Comparison of ENCODE assay signal across 21 cellular contexts in genomic region chr17:68863091-68863652, GRCh38.
"Had no signal": no experiment of that assay in that cellular context is flagged by ENCODE, and none has a peak within 500 bp of the region (broad histone marks: within the 10 kb centered on the region; RNA-seq: fewer than 3 reads in every experiment).

No MANE protein-coding gene starts in this region.

- H3K27me3 Mint-ChIP-seq: activated naive CD4-positive, alpha-beta T cell treated with anti-CD3 and anti-CD28 coated beads, Interleukin-2, amount 10 ng/mL, durations not matched to agents 7 days and 5 days had no signal

- H3K9me3 ChIP-seq: neutrophil, testis, upper lobe of right lung had no signal

- H3K27me3 ChIP-seq: ascending aorta, breast epithelium, left lung, neutrophil, stomach, testis, upper lobe of right lung had no signal

- H3K27ac ChIP-seq: ascending aorta, breast epithelium, left lung, neutrophil, stomach, testis, upper lobe of right lung had no signal

- H3K36me3 ChIP-seq: ascending aorta, breast epithelium, left lung, neutrophil, stomach, upper lobe of right lung had no signal

- H3K4me3 ChIP-seq: ascending aorta, breast epithelium, left lung, stomach, testis, upper lobe of right lung had no signal

- H3K4me3 Mint-ChIP-seq: activated naive CD4-positive, alpha-beta T cell treated with anti-CD3 and anti-CD28 coated beads, Interleukin-2, amount 10 ng/mL, durations not matched to agents 7 days and 5 days; naive thymus-derived CD4-positive, alpha-beta T cell had no signal

- ATAC-seq: esophagus mucosa; left lung; naive thymus-derived CD4-positive, alpha-beta T cell; upper lobe of right lung had no signal

- H3K36me3 Mint-ChIP-seq: activated naive CD4-positive, alpha-beta T cell treated with anti-CD3 and anti-CD28 coated beads, Interleukin-2, amount 10 ng/mL, durations not matched to agents 7 days and 5 days; naive thymus-derived CD4-positive, alpha-beta T cell had no signal

- H3K4me1 Mint-ChIP-seq: activated naive CD4-positive, alpha-beta T cell treated with anti-CD3 and anti-CD28 coated beads, Interleukin-2, amount 10 ng/mL, durations not matched to agents 7 days and 5 days; naive thymus-derived CD4-positive, alpha-beta T cell had no signal

- H3K27ac Mint-ChIP-seq: activated naive CD4-positive, alpha-beta T cell treated with anti-CD3 and anti-CD28 coated beads, Interleukin-2, amount 10 ng/mL, durations not matched to agents 7 days and 5 days; activated T-helper 2 cell treated with anti-CD3 and anti-CD28 coated beads, Interferon-gamma antibody, Interleukin-2, Interleukin-4, amounts not matched to agents 10 μg/mL and 5 μg/mL and 100 μg/mL, durations not matched to agents 14 hours and 24 hours and 36 hours; naive thymus-derived CD4-positive, alpha-beta T cell had no signal

- H3K9me3 Mint-ChIP-seq: activated naive CD4-positive, alpha-beta T cell treated with anti-CD3 and anti-CD28 coated beads, Interleukin-2, amount 10 ng/mL, durations not matched to agents 7 days and 5 days; activated T-helper 2 cell treated with anti-CD3 and anti-CD28 coated beads, Interferon-gamma antibody, Interleukin-2, Interleukin-4, amounts not matched to agents 10 μg/mL and 5 μg/mL and 100 μg/mL, durations not matched to agents 14 hours and 24 hours and 36 hours had no signal

- H3K4me1 ChIP-seq: ascending aorta, breast epithelium, left lung, testis had no signal

- DNase-seq: activated CD4-positive, alpha-beta T cell treated with anti-CD3 and anti-CD28 coated beads, Interleukin-2, amount 50 U/mL, for 4 hours; activated CD4-positive, CD25-positive, alpha-beta regulatory T cell treated with anti-CD3 and anti-CD28 coated beads, Interleukin-2, amount 50 U/mL, for 72 hours; activated naive CD4-positive, alpha-beta T cell treated with anti-CD3 and anti-CD28 coated beads, Interleukin-2, amount 10 ng/mL, durations not matched to agents 7 days and 5 days; activated T-cell treated with anti-CD3 and anti-CD28 coated beads, Interleukin-2, amount 50 U/mL, for 1 hour; cerebellar nuclear complex; dermis blood vessel endothelial cell; hippocampal formation; kidney; left lung; mammary epithelial cell; naive thymus-derived CD4-positive, alpha-beta T cell; stimulated activated CD4-positive, alpha-beta T cell treated with anti-CD3 and anti-CD28 coated beads, Interleukin-1b, Interleukin-23, amount 100 ng/mL, for 48 hours; stomach; T1000; testis; upper lobe of right lung had no signal
